ENCODE assay signal across 21 cellular contexts in the genomic region with DNA sequence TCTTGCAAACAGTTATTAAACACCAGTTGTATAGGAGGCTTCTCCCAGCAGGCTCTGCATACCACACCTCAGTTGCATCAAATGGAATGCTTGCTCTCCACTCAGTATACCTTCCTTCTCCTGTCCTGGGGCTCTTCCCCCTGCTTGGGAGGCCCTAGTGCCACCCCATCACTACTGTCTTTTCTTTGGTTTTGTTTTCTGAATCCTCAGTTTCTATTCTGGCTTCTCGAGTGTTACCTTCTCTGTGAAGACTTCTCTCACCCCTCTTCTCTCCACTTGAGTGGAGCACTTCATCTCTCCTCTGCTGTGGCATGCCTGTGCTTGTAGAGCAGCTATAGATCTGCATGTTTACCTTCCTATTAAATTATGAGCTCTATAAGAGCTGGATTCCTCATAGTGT.
A peak's percentile ranks its signal among the peaks of the same experiment; 100 is the strongest.
DNase-seq lines count a peak whose midpoint lies in the region; ATAC-seq lines count a peak whose summit lies in the region.
"Had no signal": no experiment of that assay in that cellular context is flagged by ENCODE, and none has a peak within 500 bp of the region (broad histone marks: within the 10 kb centered on the region; RNA-seq: fewer than 3 reads in every experiment).

No MANE protein-coding gene starts in this region.

- ATAC-seq in HG02973 (IDR thresholded peaks at IDR 0.05; ENCODE audit: unreplicated experiment) = no peak
- no peak for ATAC-seq in HG03342 (IDR thresholded peaks at IDR 0.05; ENCODE audit: unreplicated experiment)
- ATAC-seq: HCT116, Panc1 had no signal

- DNase-seq in DMS53 (lab: John Stamatoyannopoulos, UW) = peak; percentile 5
- DNase-seq in DMS53 treated with DMSO at 0.1 percent for 48 hours (lab: John Stamatoyannopoulos, UW; ENCODE audit: unreplicated experiment) = no peak
- peak; percentile 81 for DNase-seq in DMS79 (lab: John Stamatoyannopoulos, UW)
- DNase-seq in NCI-H345 (lab: John Stamatoyannopoulos, UW) = peak; percentile 34
- DNase-seq in SHP77 treated with DMSO at 0.1 percent for 48 hours (lab: John Stamatoyannopoulos, UW) = peak; percentile 27
- DNase-seq in NCI-H526 (lab: John Stamatoyannopoulos, UW) = no peak
- DNase-seq: ACHN; BE2C; CD8-positive, alpha-beta memory T cell; DMS 273 treated with DMSO at 0.1 percent for 48 hours; GOT3; NCI-H1092; NCI-H1930; NCI-H2107; NCI-H524; NCI-H82; T-helper 1 cell had no signal

Comparison
In these comparisons a context has a peak if more than half of its experiments do, and no peak if none do; other contexts are left out.
1. DNase-seq: peak in DMS53 (single experiment), DMS79 (single experiment), NCI-H345 (single experiment) and SHP77 treated with DMSO at 0.1 percent for 48 hours (single experiment); none in DMS53 treated with DMSO at 0.1 percent for 48 hours (single experiment) and NCI-H526 (0 of 2).